ENCODE assay signal across 8 cellular contexts in genomic region chr21:39136138-39136537, GRCh38. TPM values are rescaled to one million over a fixed set of nuclear protein-coding genes. Genes with fewer than 3 reads are reported as not detected.
A peak's percentile ranks its signal among the peaks of the same experiment; 100 is the strongest.
DNase-seq lines count a peak whose midpoint lies in the region; ATAC-seq, FAIRE-seq and TF ChIP-seq lines count a peak whose summit lies in the region.
"Not testable (repeated sequence)": the region's sequence is repeated elsewhere in the genome, so short reads cannot be mapped to it uniquely, and the experiment has no call there.

No MANE protein-coding gene starts in this region.

- not testable (repeated sequence) for H4K91ac ChIP-seq in H1 (replicated peaks; ENCODE audit: insufficient read length, low read length)

- TF ChIP-seq CTCF in Panc1 (IDR thresholded peaks at IDR 0.05) (peak; percentile 16), H1 (IDR thresholded peaks at IDR 0.05; ENCODE audit: control extremely low read depth in 1 of 3, insufficient read depth in 1 of 3, low read depth in 1 of 3, low read length in 3 of 3) (peak; percentile 13 to 31 (median 31); a peak in 3 of 4 replicates), keratinocyte (optimal IDR thresholded peaks at IDR 0.05 in 1 of 3, IDR thresholded peaks at IDR 0.05 in 1 of 3, conservative IDR thresholded peaks at IDR 0.05 in 1 of 3; ENCODE audit: extremely low read depth in 1 of 3, insufficient read depth in 2 of 3, low read length in 3 of 3) (peak; percentile 33 to 68 (median 44)), retinal pigment epithelial cell (conservative IDR thresholded peaks at IDR 0.05; ENCODE audit: low read depth, low read length) (peak; percentile 36)

- H3K23me2 ChIP-seq in H1 (ENCODE audit: low read depth, low read length), result not testable (repeated sequence)

- 86% methylated on average over 8 of the region's 8 CpGs; no CpG with 5 or more reads in 1 of the 2 experiments for WGBS in H1 (ENCODE audit: extremely low coverage in 1 of 2, insufficient coverage in 1 of 2, insufficient read length in 1 of 2, insufficient replicate concordance in 2 of 2, low coverage in 1 of 2, low lambda C conversion rate in 2 of 2, missing lambda C conversion rate in 1 of 2), 2 experiments

- not testable (repeated sequence) for H2AFZ ChIP-seq in H1 (ENCODE audit: low read length); keratinocyte (ENCODE audit: control insufficient read depth, low read length)

- not testable (repeated sequence) for H3K4ac ChIP-seq in H1 (replicated peaks; ENCODE audit: insufficient read length, low read depth, low read length)

- CTCF ChIA-PET in Panc1 (lab: Charles Lee), result not testable (repeated sequence)
- CTCF ChIA-PET in H1 (lab: Charles Lee; ENCODE audit: partially characterized antibody), result interaction anchor here (0.6 to 3.3 kb wide), 7 partner anchors 10 to 536 kb away, joined by 3 to 14 read pairs (median 3); no protein-coding TSS in a partner anchor

- not testable (repeated sequence) for H3K9ac ChIP-seq in H1 (replicated peaks in 1 of 4; ENCODE audit: extremely low read depth in 1 of 4, low read depth in 3 of 4, low read length in 3 of 4); keratinocyte (ENCODE audit: control insufficient read depth, extremely low read depth, insufficient read depth, low read length)

- H3K14ac ChIP-seq in H1 (ENCODE audit: insufficient read length), result not testable (repeated sequence)

- not testable (repeated sequence) for H3K23ac ChIP-seq in H1 (ENCODE audit: insufficient read length)

- not testable (repeated sequence) for H3K9me1 ChIP-seq in keratinocyte (ENCODE audit: control insufficient read depth, extremely low read depth, insufficient read depth, low read length)

- H4K8ac ChIP-seq in H1 (ENCODE audit: extremely low read depth, insufficient read depth, low read length), result not testable (repeated sequence)

- not testable (repeated sequence) for H3K18ac ChIP-seq in H1 (ENCODE audit: extremely low read depth, low read length)

- intact Hi-C loops in Panc1 (cut with micrococcal nuclease; ENCODE audit: unreplicated experiment), result loop anchor here (5.0 kb wide), 1 partner anchor 314 kb away; no protein-coding TSS in a partner anchor

- TF ChIP-seq EP300 in H1 (IDR thresholded peaks at IDR 0.05; ENCODE audit: borderline replicate concordance in 1 of 2, low read depth in 2 of 2, low read length in 2 of 2), result not testable (repeated sequence)

- in situ Hi-C loops in Panc1 (cut with HindIII; ENCODE audit: low pct_unique_long_range_greater_than_20kb, low sequenced_read_pairs), result not testable (repeated sequence)

- H3K27me3 ChIP-seq in Panc1 (ENCODE audit: control insufficient read depth, insufficient read depth, low read length); H1 (replicated peaks in 1 of 4; ENCODE audit: control insufficient read depth in 3 of 4, extremely low read depth in 1 of 4, insufficient read depth in 3 of 4, low read length in 3 of 4); keratinocyte (ENCODE audit: control insufficient read depth, extremely low read depth, insufficient read depth, low read length): not testable (repeated sequence)

- DNase-seq in CD1c-positive myeloid dendritic cell (ENCODE audit: extremely low spot score), result peak; percentile 31
- not testable (repeated sequence) for DNase-seq in HTR-8/SVneo (ENCODE audit: insufficient read length, low spot score); Panc1 (ENCODE audit: low read depth, low spot score); H1 (ENCODE audit: low read depth in 1 of 2, low spot score in 2 of 2); keratinocyte (ENCODE audit: low read depth, low spot score); retinal pigment epithelial cell (ENCODE audit: low read depth)
- DNase-seq in NCI-H2081 treated with DMSO at 0.1 percent for 48 hours (lab: John Stamatoyannopoulos, UW), result peak; percentile 3
- DNase-seq in activated CD4-positive, alpha-beta T cell treated with anti-CD3 and anti-CD28 coated beads for 48 hours, result peak; percentile 31

- TF ChIP-seq POLR2A in H1 (IDR thresholded peaks at IDR 0.05; ENCODE audit: control extremely low read depth in 1 of 2, low read depth in 2 of 2, low read length in 2 of 2), result not testable (repeated sequence)

- H2BK12ac ChIP-seq in H1 (ENCODE audit: low read depth, low read length), result not testable (repeated sequence)

- ATAC-seq in Panc1, result not testable (repeated sequence)

- H3K79me1 ChIP-seq in H1 (ENCODE audit: low read depth, low read length), result not testable (repeated sequence)

- TF ChIP-seq RAD21 in H1 (IDR thresholded peaks at IDR 0.05 in 1 of 2, conservative IDR thresholded peaks at IDR 0.05 in 1 of 2; ENCODE audit: low read depth in 2 of 2, low read length in 2 of 2), result peak; percentile 43 to 52

- H2BK120ac ChIP-seq in H1 (replicated peaks; ENCODE audit: low read depth, low read length), result not testable (repeated sequence)

- not testable (repeated sequence) for H2AK5ac ChIP-seq in H1 (ENCODE audit: low read depth, low read length)

- H4K20me1 ChIP-seq in H1 (replicated peaks in 1 of 2; ENCODE audit: control insufficient read depth in 1 of 2, insufficient read depth in 2 of 2, low read length in 2 of 2); keratinocyte (ENCODE audit: control insufficient read depth, extremely low read depth, insufficient read depth, low read length): not testable (repeated sequence)

- H3K36me3 ChIP-seq in Panc1 (ENCODE audit: control insufficient read depth, insufficient read depth, low read length); H1 (ENCODE audit: control insufficient read depth in 2 of 4, insufficient read depth in 4 of 4, low read length in 3 of 4); keratinocyte (ENCODE audit: control insufficient read depth in 2 of 2, extremely low read depth in 1 of 2, insufficient read depth in 2 of 2, low read length in 2 of 2): not testable (repeated sequence)

- FAIRE-seq in HTR-8/SVneo (lab: Jason Lieb, UNC), result peak; percentile 20
- not testable (repeated sequence) for FAIRE-seq in H1 (lab: Jason Lieb, UNC)
- FAIRE-seq in keratinocyte (lab: Jason Lieb, UNC), result peak; percentile 82

- not testable (repeated sequence) for H3K4me3 ChIP-seq in Panc1 (ENCODE audit: low read depth in 2 of 2, low read length in 2 of 2); H1 (ENCODE audit: extremely low read depth in 1 of 4, insufficient read depth in 2 of 4, low read depth in 3 of 4, low read length in 4 of 4); keratinocyte (ENCODE audit: control insufficient read depth in 2 of 3, extremely low read depth in 1 of 3, insufficient read depth in 2 of 3, low read depth in 1 of 3, low read length in 3 of 3); retinal pigment epithelial cell (ENCODE audit: low read length)

- POLR2A ChIA-PET in Panc1 (lab: Charles Lee); H1 (lab: Charles Lee; ENCODE audit: partially characterized antibody): not testable (repeated sequence)

- not testable (repeated sequence) for H3K79me2 ChIP-seq in H1 (ENCODE audit: control insufficient read depth in 1 of 2, insufficient read depth in 2 of 2, low read length in 2 of 2); keratinocyte (ENCODE audit: control insufficient read depth, insufficient read depth, low read length)

- H4K5ac ChIP-seq in H1 (ENCODE audit: insufficient read length, low read depth, low read length), result not testable (repeated sequence)

- H2BK5ac ChIP-seq in H1 (ENCODE audit: low read depth, low read length), result not testable (repeated sequence)

- H2BK20ac ChIP-seq in H1 (ENCODE audit: low read length), result not testable (repeated sequence)

- dilution Hi-C loops in keratinocyte (cut with MboI; ENCODE audit: extremely low pct_ligation_motif_present, low sequenced_read_pairs), result not testable (repeated sequence)

- not testable (repeated sequence) for BruUV-seq in Panc1 (replicated peaks; lab: Mats Ljungman, UMichigan)

- not testable (repeated sequence) for H3K56ac ChIP-seq in H1 (replicated peaks; ENCODE audit: insufficient read length, low read depth, low read length)

- not testable (repeated sequence) for H2BK15ac ChIP-seq in H1 (ENCODE audit: low read length)

- not testable (repeated sequence) for H3K9me3 ChIP-seq in Panc1 (ENCODE audit: control insufficient read depth, insufficient read depth, low read depth, low read length); H1 (ENCODE audit: insufficient read depth in 2 of 2, low read depth in 1 of 2, low read length in 1 of 2); keratinocyte (ENCODE audit: control insufficient read depth, low read depth, low read length)

- H3K4me1 ChIP-seq in Panc1 (ENCODE audit: control insufficient read depth, insufficient read depth, low read length) (peaks cover 12% of the 10 kb centered on the region), H1 (replicated peaks in 1 of 4; ENCODE audit: control insufficient read depth in 3 of 4, insufficient read depth in 4 of 4, low read length in 3 of 4) (peaks cover 0 to 12% (median 7%) of the 10 kb centered on the region in 4 experiments; a peak in 6 of 7 replicates), keratinocyte (ENCODE audit: control insufficient read depth, extremely low read depth, insufficient read depth, low read length) (peaks cover 11% of the 10 kb centered on the region)

- not testable (repeated sequence) for H3K27ac ChIP-seq in Panc1 (ENCODE audit: low read length); H1 (ENCODE audit: low read depth, low read length); keratinocyte (ENCODE audit: control insufficient read depth, insufficient read depth, low read length)

- H3K4me2 ChIP-seq in H1 (ENCODE audit: insufficient read depth in 1 of 2, low read depth in 2 of 2, low read length in 2 of 2); keratinocyte (ENCODE audit: control insufficient read depth, extremely low read depth, insufficient read depth, low read depth, low read length): not testable (repeated sequence)

RNA-seq across cellular contexts. Expression of gene PSMG1, which starts 47.1 kb away (rescaled TPM):
- total RNA-seq in Panc1 (2021; ENCODE audit: unreplicated experiment), result 70.0 TPM
- polyA plus RNA-seq in Panc1 (2012; ENCODE audit: insufficient read length), result 50.9 TPM
- total RNA-seq in H1 (2021; fragmentation: NEBNext Ultra II Directional; extraction: Animal tissue kit (Norgen Biotek cat#: 25700)), result 93.0 and 93.7 TPM in 2 replicates
- polyA plus RNA-seq in H1 (2011; rRNA removed) (29.2 and 50.7 TPM in 2 replicates), keratinocyte (48.9 to 91.8 TPM (median 56.8 TPM) in 3 replicates)
- polyA plus RNA-seq in H1 (2011; cell fraction: cytosol; rRNA removed), result 52.0 TPM
- polyA plus RNA-seq in H1 (2011; cell fraction: nucleus; rRNA removed), result 15.7 TPM
- polyA plus RNA-seq in H1 (2012, experiment 1 of 2), result 54.0 to 70.9 TPM (median 61.6 TPM) in 4 replicates
- 22.8 TPM for polyA plus RNA-seq in H1 (2012, experiment 2 of 2)
- 103 TPM for polyA plus RNA-seq in H1 (2013, experiment 1 of 2)
- polyA plus RNA-seq in H1 (2013, experiment 2 of 2), result 118 TPM
- 16.5 and 24.9 TPM in 2 replicates for polyA minus RNA-seq in H1 (2011; rRNA and poly(A)+ RNA removed)
- polyA minus RNA-seq in H1 (2011; cell fraction: cytosol; rRNA and poly(A)+ RNA removed), result 15.3 TPM
- 13.2 TPM for polyA minus RNA-seq in H1 (2011; cell fraction: nucleus; rRNA and poly(A)+ RNA removed)
- 18.8 TPM for polyA plus RNA-seq in keratinocyte (2011; ENCODE audit: low read depth)
- 44.9 and 88.1 TPM in 2 replicates for polyA plus RNA-seq in keratinocyte (2011; cell fraction: cytosol; rRNA removed)
- 36.1 and 45.8 TPM in 2 replicates for polyA plus RNA-seq in keratinocyte (2011; cell fraction: nucleus; rRNA removed)
- polyA plus RNA-seq in keratinocyte (2012; ENCODE audit: low replicate concordance), result 33.6 and 71.5 TPM in 2 replicates
- polyA minus RNA-seq in keratinocyte, result 9.2 to 24.3 TPM (median 10.5 TPM) in 3 replicates
- 22.8 TPM for polyA minus RNA-seq in keratinocyte (2011; cell fraction: cytosol; rRNA and poly(A)+ RNA removed)
- 6.2 and 14.7 TPM in 2 replicates for polyA minus RNA-seq in keratinocyte (2011; cell fraction: nucleus; rRNA and poly(A)+ RNA removed)
